In the genomic region with DNA sequence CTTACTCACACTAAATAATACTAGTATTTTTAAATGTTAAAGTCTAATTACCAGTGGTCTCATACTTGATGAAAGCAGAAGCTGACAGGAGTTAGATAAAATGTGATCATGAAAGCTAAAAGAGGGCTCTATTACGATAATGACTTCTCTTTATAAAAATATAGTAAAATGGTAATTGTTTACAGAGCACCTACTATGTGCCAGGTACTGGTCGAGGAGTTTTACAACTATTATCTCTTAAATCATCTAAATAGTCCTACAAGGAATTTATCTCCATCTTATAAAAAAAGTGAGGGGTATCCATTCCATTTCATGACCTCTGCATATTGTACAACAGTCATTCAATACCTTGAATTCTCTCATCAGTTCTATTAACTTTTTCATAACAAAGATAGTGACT, we compare ENCODE assay signal across 1 cellular context.
A peak's percentile ranks its signal among the peaks of the same experiment; 100 is the strongest.
TF ChIP-seq lines count a peak whose summit lies in the region.

No MANE protein-coding gene starts in this region.

TF ChIP-seq in HepG2, 621 proteins besides CTCF, POLR2A, EP300 and RAD21:
- no peak for TF ChIP-seq ZNF691 (CRISPR knock-in tag; IDR thresholded peaks at IDR 0.05; ENCODE audit: borderline replicate concordance, low read depth)
- TF ChIP-seq DR1 (CRISPR knock-in tag; IDR thresholded peaks at IDR 0.05) = no peak
- TF ChIP-seq ZNF616 (CRISPR knock-in tag; IDR thresholded peaks at IDR 0.05; ENCODE audit: low read depth) = no peak
- no peak for TF ChIP-seq BRD4 (CRISPR knock-in tag; IDR thresholded peaks at IDR 0.05)
- 0 out of 2 replicates have a peak, but pooled peaks have one; percentile 15 for TF ChIP-seq ZFP36L1 (CRISPR knock-in tag; IDR thresholded peaks at IDR 0.05)
- TF ChIP-seq, protein P1, sequence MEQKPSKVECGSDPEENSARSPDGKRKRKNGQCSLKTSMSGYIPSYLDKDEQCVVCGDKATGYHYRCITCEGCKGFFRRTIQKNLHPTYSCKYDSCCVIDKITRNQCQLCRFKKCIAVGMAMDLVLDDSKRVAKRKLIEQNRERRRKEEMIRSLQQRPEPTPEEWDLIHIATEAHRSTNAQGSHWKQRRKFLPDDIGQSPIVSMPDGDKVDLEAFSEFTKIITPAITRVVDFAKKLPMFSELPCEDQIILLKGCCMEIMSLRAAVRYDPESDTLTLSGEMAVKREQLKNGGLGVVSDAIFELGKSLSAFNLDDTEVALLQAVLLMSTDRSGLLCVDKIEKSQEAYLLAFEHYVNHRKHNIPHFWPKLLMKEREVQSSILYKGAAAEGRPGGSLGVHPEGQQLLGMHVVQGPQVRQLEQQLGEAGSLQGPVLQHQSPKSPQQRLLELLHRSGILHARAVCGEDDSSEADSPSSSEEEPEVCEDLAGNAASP (CRISPR knock-in tag; IDR thresholded peaks at IDR 0.05; ENCODE audit: borderline replicate concordance) = 0 out of 2 replicates have a peak, but pooled peaks have one; percentile 1
- no peak for TF ChIP-seq AKNA (CRISPR knock-in tag; IDR thresholded peaks at IDR 0.05; ENCODE audit: borderline replicate concordance)
- TF ChIP-seq ZKSCAN1 (IDR thresholded peaks at IDR 0.05; ENCODE audit: low read length) = peak; percentile 87
- TF ChIP-seq ZFP82 (CRISPR knock-in tag; IDR thresholded peaks at IDR 0.05; ENCODE audit: borderline replicate concordance) = no peak
- no peak for TF ChIP-seq ATAD3A (CRISPR knock-in tag; IDR thresholded peaks at IDR 0.05)
- TF ChIP-seq ZNF503 (CRISPR knock-in tag; IDR thresholded peaks at IDR 0.05) = 0 out of 2 replicates have a peak, but pooled peaks have one; percentile 0
TF ChIP-seq in HepG2: peak in this region for 4.
